8 cellular contexts compared by ENCODE assay signal in the genomic region with DNA sequence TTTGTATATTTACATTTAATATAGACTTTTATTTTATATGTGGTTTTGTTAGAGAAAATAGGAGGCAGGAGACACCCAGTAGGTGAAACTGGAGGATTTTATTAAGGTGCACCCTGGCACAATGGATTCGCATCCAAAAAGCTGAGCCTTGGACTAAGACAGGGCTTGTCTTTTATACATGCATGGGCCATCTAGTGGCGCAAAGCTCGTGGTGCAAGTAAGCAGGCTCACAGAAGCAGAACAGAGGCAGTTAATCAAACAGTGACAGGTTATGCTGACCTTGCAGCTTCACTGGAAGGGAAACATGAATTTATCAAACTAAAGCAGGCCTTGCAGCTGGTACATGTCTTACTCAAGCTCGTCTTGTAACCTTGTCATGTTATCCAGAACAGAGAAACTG. TPM values are rescaled to one million over a fixed set of nuclear protein-coding genes. Genes with fewer than 3 reads are reported as not detected.
A peak's percentile ranks its signal among the peaks of the same experiment; 100 is the strongest.
DNase-seq lines count a peak whose midpoint lies in the region; ATAC-seq and TF ChIP-seq lines count a peak whose summit lies in the region.

No MANE protein-coding gene starts in this region.

- DNase-seq in left cardiac atrium (peak; percentile 20), right atrium auricular region (ENCODE audit: low spot score) (no peak), SJCRH30 (peak; percentile 19 to 44), choroid plexus epithelial cell (ENCODE audit: low read depth) (peak; percentile 66), pons (ENCODE audit: low spot score) (peak; percentile 28)

- H3K4me3 ChIP-seq in right atrium auricular region (no peak overlapping the region), SJCRH30 (no peak overlapping the region), choroid plexus epithelial cell (ENCODE audit: low read depth, low read length) (no peak overlapping the region)

- no peaks in the 10 kb centered on the region for H3K36me3 ChIP-seq in right atrium auricular region
- H3K36me3 ChIP-seq in SJCRH30, result no peaks in the 10 kb centered on the region

- TF ChIP-seq CTCF in right atrium auricular region (IDR thresholded peaks at IDR 0.05), result peak in 1 of 2 donors; percentile 51
- TF ChIP-seq CTCF in choroid plexus epithelial cell (conservative IDR thresholded peaks at IDR 0.05; ENCODE audit: low read depth, low read length), result peak; percentile 72

- H3K27me3 ChIP-seq in right atrium auricular region (no peaks in the 10 kb centered on the region), SJCRH30 (no peaks in the 10 kb centered on the region)

- ATAC-seq in left cardiac atrium (no peak), HG03095 (IDR thresholded peaks at IDR 0.05; ENCODE audit: unreplicated experiment) (no peak), HG03565 (IDR thresholded peaks at IDR 0.05; ENCODE audit: unreplicated experiment) (no peak), HG03571 (IDR thresholded peaks at IDR 0.05; ENCODE audit: unreplicated experiment) (no peak)

- intact Hi-C loops in left cardiac atrium (cut with DNase I), result no loop called here

- H3K27ac ChIP-seq in right atrium auricular region (no peak overlapping the region), SJCRH30 (no peak overlapping the region)

- peaks cover 0 to 10% of the 10 kb centered on the region in 2 donors for H3K9me3 ChIP-seq in right atrium auricular region
- no peaks in the 10 kb centered on the region for H3K9me3 ChIP-seq in SJCRH30 (replicated peaks)

- H3K4me1 ChIP-seq in right atrium auricular region, result no peaks in the 10 kb centered on the region
- no peaks in the 10 kb centered on the region for H3K4me1 ChIP-seq in SJCRH30

RNA-seq across cellular contexts. Expression of a gene that starts 58.8 kb away (rescaled TPM):
- 1 to 10 TPM in 1 of 2 donors, under 1 TPM in 1; 0.85 to 1.4 TPM for total RNA-seq in left cardiac atrium
- under 1 TPM; 0.59 to 0.67 TPM for total RNA-seq in right atrium auricular region
- 7.4 and 9.2 TPM in 2 replicates for total RNA-seq in SJCRH30 (2014; rRNA removed; shearing (Covaris generic))
